ENCODE assay signal across 11 cellular contexts in genomic region chr1:35555212-35555584, GRCh38. TPM values are rescaled to one million over a fixed set of nuclear protein-coding genes. Genes with fewer than 3 reads are reported as not detected.
DNase-seq lines count a peak whose midpoint lies in the region; ATAC-seq, FAIRE-seq and TF ChIP-seq lines count a peak whose summit lies in the region.
"Had no signal": no experiment of that assay in that cellular context is flagged by ENCODE, and none has a peak within 500 bp of the region (broad histone marks: within the 10 kb centered on the region; RNA-seq: fewer than 3 reads in every experiment).

No MANE protein-coding gene starts in this region.

- H3K4me1 ChIP-seq in keratinocyte (ENCODE audit: control insufficient read depth, extremely low read depth, insufficient read depth, low read length) = peaks cover 41% of the 10 kb centered on the region

- no peak for DNase-seq in activated naive CD4-positive, alpha-beta T cell treated with anti-CD3 and anti-CD28 coated beads, Interleukin-2, amount 10 ng/mL, durations not matched to agents 7 days and 5 days
- no peak for DNase-seq in activated naive CD4-positive, alpha-beta T cell treated with anti-CD3 and anti-CD28 coated beads, Interleukin-2, amount 50 U/mL, for 16 hours
- DNase-seq in activated naive CD8-positive, alpha-beta T cell treated with anti-CD3 and anti-CD28 coated beads for 36 hours = no peak
- DNase-seq in keratinocyte (ENCODE audit: low read depth, low spot score) (no peak), type B pancreatic cell (ENCODE audit: extremely low spot score, unreplicated experiment) (no peak), NCI-H510A treated with DMSO at 0.1 percent for 48 hours (lab: John Stamatoyannopoulos, UW) (no peak), globus pallidus (ENCODE audit: low spot score) (no peak), left colon (no peak)
- DNase-seq: activated gamma-delta T cell treated with Interleukin-2 at 50 U/mL for 16 hours, GOT3 had no signal

- peak overlapping the region; percentile 42 for H3K9ac ChIP-seq in keratinocyte (ENCODE audit: control insufficient read depth, extremely low read depth, insufficient read depth, low read length)

- peaks cover 11 to 16% of the 10 kb centered on the region in 2 experiments for H3K36me3 ChIP-seq in keratinocyte (ENCODE audit: control insufficient read depth in 2 of 2, extremely low read depth in 1 of 2, insufficient read depth in 2 of 2, low read length in 2 of 2)

- FAIRE-seq in keratinocyte (lab: Jason Lieb, UNC) = no peak

- ATAC-seq in left colon = no peak

- no peaks in the 10 kb centered on the region for H3K9me3 Mint-ChIP-seq in activated naive CD4-positive, alpha-beta T cell treated with anti-CD3 and anti-CD28 coated beads, Interleukin-2, amount 10 ng/mL, durations not matched to agents 7 days and 5 days
- no peaks in the 10 kb centered on the region for H3K9me3 Mint-ChIP-seq in activated naive CD8-positive, alpha-beta T cell treated with anti-CD3 and anti-CD28 coated beads for 36 hours
- H3K9me3 Mint-ChIP-seq in type B pancreatic cell = no peaks in the 10 kb centered on the region

- TF ChIP-seq CTCF in keratinocyte (optimal IDR thresholded peaks at IDR 0.05 in 1 of 3, IDR thresholded peaks at IDR 0.05 in 1 of 3, conservative IDR thresholded peaks at IDR 0.05 in 1 of 3; ENCODE audit: extremely low read depth in 1 of 3, insufficient read depth in 2 of 3, low read length in 3 of 3) (no peak), type B pancreatic cell (conservative IDR thresholded peaks at IDR 0.05) (no peak)

- peak overlapping the region in 1 of 3 experiments; percentile 36 for H3K4me3 ChIP-seq in keratinocyte (ENCODE audit: control insufficient read depth in 2 of 3, extremely low read depth in 1 of 3, insufficient read depth in 2 of 3, low read depth in 1 of 3, low read length in 3 of 3)
- H3K4me3 ChIP-seq: SK-N-MC had no signal

- CTCF ChIA-PET in activated naive CD4-positive, alpha-beta T cell treated with anti-CD3 and anti-CD28 coated beads, Interleukin-2, amount 10 ng/mL, durations not matched to agents 7 days and 5 days (lab: Charles Lee) = interaction anchor here (1.3 to 9.2 kb wide), 4 partner anchors 10 to 114 kb away, joined by 3 to 85 read pairs (median 6); no protein-coding TSS in a partner anchor

- H3K4me3 Mint-ChIP-seq in activated naive CD4-positive, alpha-beta T cell treated with anti-CD3 and anti-CD28 coated beads, Interleukin-2, amount 10 ng/mL, durations not matched to agents 7 days and 5 days = peak overlapping the region; percentile 95
- peak overlapping the region; percentile 27 for H3K4me3 Mint-ChIP-seq in activated naive CD8-positive, alpha-beta T cell treated with anti-CD3 and anti-CD28 coated beads for 36 hours
- peak overlapping the region; percentile 97 for H3K4me3 Mint-ChIP-seq in type B pancreatic cell

- no peaks in the 10 kb centered on the region for H3K27me3 Mint-ChIP-seq in activated naive CD4-positive, alpha-beta T cell treated with anti-CD3 and anti-CD28 coated beads, Interleukin-2, amount 10 ng/mL, durations not matched to agents 7 days and 5 days
- no peaks in the 10 kb centered on the region for H3K27me3 Mint-ChIP-seq in activated naive CD8-positive, alpha-beta T cell treated with anti-CD3 and anti-CD28 coated beads for 36 hours
- no peaks in the 10 kb centered on the region for H3K27me3 Mint-ChIP-seq in type B pancreatic cell

- peaks cover 2% of the 10 kb centered on the region for H3K9me1 ChIP-seq in keratinocyte (ENCODE audit: control insufficient read depth, extremely low read depth, insufficient read depth, low read length)

- peaks cover 46% of the 10 kb centered on the region for H3K4me1 Mint-ChIP-seq in activated naive CD4-positive, alpha-beta T cell treated with anti-CD3 and anti-CD28 coated beads, Interleukin-2, amount 10 ng/mL, durations not matched to agents 7 days and 5 days
- H3K4me1 Mint-ChIP-seq in activated naive CD8-positive, alpha-beta T cell treated with anti-CD3 and anti-CD28 coated beads for 36 hours = peaks cover 46% of the 10 kb centered on the region
- peaks cover 31% of the 10 kb centered on the region for H3K4me1 Mint-ChIP-seq in type B pancreatic cell (ENCODE audit: unreplicated experiment)

- H3K4me2 ChIP-seq in keratinocyte (ENCODE audit: control insufficient read depth, extremely low read depth, insufficient read depth, low read depth, low read length) = peak overlapping the region; percentile 96

- dilution Hi-C loops in keratinocyte (cut with MboI; ENCODE audit: extremely low pct_ligation_motif_present, low sequenced_read_pairs) = no loop called here

- H3K27ac Mint-ChIP-seq in activated naive CD4-positive, alpha-beta T cell treated with anti-CD3 and anti-CD28 coated beads, Interleukin-2, amount 10 ng/mL, durations not matched to agents 7 days and 5 days = no peak overlapping the region
- no peak overlapping the region for H3K27ac Mint-ChIP-seq in activated naive CD8-positive, alpha-beta T cell treated with anti-CD3 and anti-CD28 coated beads for 36 hours
- H3K27ac Mint-ChIP-seq in type B pancreatic cell = peak overlapping the region; percentile 86

- H3K9me3 ChIP-seq in keratinocyte (ENCODE audit: control insufficient read depth, low read depth, low read length) = no peaks in the 10 kb centered on the region

- peak overlapping the region; percentile 85 for H3K27ac ChIP-seq in keratinocyte (ENCODE audit: control insufficient read depth, insufficient read depth, low read length)
- H3K27ac ChIP-seq: SK-N-MC had no signal

- intact Hi-C loops in left colon (cut with DNase I, micrococcal nuclease) = no loop called here

- H3K79me2 ChIP-seq in keratinocyte (ENCODE audit: control insufficient read depth, insufficient read depth, low read length) = peaks cover 6% of the 10 kb centered on the region

- H4K20me1 ChIP-seq in keratinocyte (ENCODE audit: control insufficient read depth, extremely low read depth, insufficient read depth, low read length) = peaks cover 8% of the 10 kb centered on the region

- H3K27me3 ChIP-seq in keratinocyte (ENCODE audit: control insufficient read depth, extremely low read depth, insufficient read depth, low read length) = no peaks in the 10 kb centered on the region

- no peak overlapping the region for H2AFZ ChIP-seq in keratinocyte (ENCODE audit: control insufficient read depth, low read length)

- peaks cover 21% of the 10 kb centered on the region for H3K36me3 Mint-ChIP-seq in activated naive CD4-positive, alpha-beta T cell treated with anti-CD3 and anti-CD28 coated beads, Interleukin-2, amount 10 ng/mL, durations not matched to agents 7 days and 5 days
- peaks cover 9% of the 10 kb centered on the region for H3K36me3 Mint-ChIP-seq in activated naive CD8-positive, alpha-beta T cell treated with anti-CD3 and anti-CD28 coated beads for 36 hours
- peaks cover 8% of the 10 kb centered on the region for H3K36me3 Mint-ChIP-seq in type B pancreatic cell

RNA-seq across cellular contexts. Expression of gene KIAA0319L, which starts 2.0 kb away (rescaled TPM):
- total RNA-seq in activated naive CD8-positive, alpha-beta T cell treated with anti-CD3 and anti-CD28 coated beads for 36 hours = 10 to 100 TPM; 17.2 to 18.3 TPM
- polyA plus RNA-seq in keratinocyte = 23.8 to 29.6 TPM (median 25.8 TPM) in 3 replicates
- 12.4 TPM for polyA plus RNA-seq in keratinocyte (2011; ENCODE audit: low read depth)
- polyA plus RNA-seq in keratinocyte (2011; cell fraction: cytosol; rRNA removed) = 16.9 and 18.8 TPM in 2 replicates
- 66.8 and 71.1 TPM in 2 replicates for polyA plus RNA-seq in keratinocyte (2011; cell fraction: nucleus; rRNA removed)
- polyA plus RNA-seq in keratinocyte (2012; ENCODE audit: low replicate concordance) = 16.1 and 18.6 TPM in 2 replicates
- polyA minus RNA-seq in keratinocyte = 23.4 to 45.5 TPM (median 43.1 TPM) in 3 replicates
- polyA minus RNA-seq in keratinocyte (2011; cell fraction: cytosol; rRNA and poly(A)+ RNA removed) = 17.5 TPM
- 46.7 and 72.4 TPM in 2 replicates for polyA minus RNA-seq in keratinocyte (2011; cell fraction: nucleus; rRNA and poly(A)+ RNA removed)
- total RNA-seq in type B pancreatic cell (ENCODE audit: low replicate concordance) (48.6 and 56.9 TPM in 2 replicates), left colon (10 to 100 TPM; 74.0 to 84.4 TPM)

RNA-seq across cellular contexts. Expression of gene NCDN, which starts 2.4 kb away (rescaled TPM):
- 10 to 100 TPM; 31.3 to 36.0 TPM for total RNA-seq in activated naive CD8-positive, alpha-beta T cell treated with anti-CD3 and anti-CD28 coated beads for 36 hours
- 10.5 to 16.6 TPM (median 15.9 TPM) in 3 replicates for polyA plus RNA-seq in keratinocyte
- polyA plus RNA-seq in keratinocyte (2011; ENCODE audit: low read depth) = 4.2 TPM
- 10.6 and 19.1 TPM in 2 replicates for polyA plus RNA-seq in keratinocyte (2011; cell fraction: cytosol; rRNA removed)
- 25.0 and 33.5 TPM in 2 replicates for polyA plus RNA-seq in keratinocyte (2011; cell fraction: nucleus; rRNA removed)
- 9.3 and 20.4 TPM in 2 replicates for polyA plus RNA-seq in keratinocyte (2012; ENCODE audit: low replicate concordance)
- polyA minus RNA-seq in keratinocyte = 12.4 to 26.9 TPM (median 15.3 TPM) in 3 replicates
- 28.2 TPM for polyA minus RNA-seq in keratinocyte (2011; cell fraction: cytosol; rRNA and poly(A)+ RNA removed)
- polyA minus RNA-seq in keratinocyte (2011; cell fraction: nucleus; rRNA and poly(A)+ RNA removed) = 28.8 and 30.6 TPM in 2 replicates
- total RNA-seq in type B pancreatic cell (ENCODE audit: low replicate concordance) = 21.8 and 27.2 TPM in 2 replicates
- 10 to 100 TPM in 1 of 2 donors, 1 to 10 TPM in 1; 8.6 to 11.2 TPM for total RNA-seq in left colon

RNA-seq across cellular contexts. Expression of gene TFAP2E, which starts 17.9 kb away (rescaled TPM):
- total RNA-seq in activated naive CD8-positive, alpha-beta T cell treated with anti-CD3 and anti-CD28 coated beads for 36 hours = under 1 TPM; 0.27 to 0.32 TPM
- 0.26 to 0.67 TPM (median 0.51 TPM) in 3 replicates for polyA plus RNA-seq in keratinocyte
- polyA plus RNA-seq in keratinocyte (2011; ENCODE audit: low read depth) = 0.19 TPM
- polyA plus RNA-seq in keratinocyte (2011; cell fraction: cytosol; rRNA removed) = 0.49 and 0.56 TPM in 2 replicates
- polyA plus RNA-seq in keratinocyte (2011; cell fraction: nucleus; rRNA removed) = 2.1 and 2.7 TPM in 2 replicates
- polyA plus RNA-seq in keratinocyte (2012; ENCODE audit: low replicate concordance) = 0.74 and 1.2 TPM in 2 replicates
- polyA minus RNA-seq in keratinocyte = 0.30 TPM in 1 of 3 replicates, not detected in the others
- polyA minus RNA-seq in keratinocyte (2011; cell fraction: cytosol; rRNA and poly(A)+ RNA removed) = 1.2 TPM
- 0.21 and 0.78 TPM in 2 replicates for polyA minus RNA-seq in keratinocyte (2011; cell fraction: nucleus; rRNA and poly(A)+ RNA removed)
- total RNA-seq in type B pancreatic cell (ENCODE audit: low replicate concordance) = 1.3 and 1.4 TPM in 2 replicates
- total RNA-seq in left colon = 1 to 10 TPM in 1 of 2 donors, under 1 TPM in 1; 0.75 to 1.1 TPM

Comparison
In these comparisons a context has a peak if more than half of its experiments do, and no peak if none do; other contexts are left out.
1. H3K4me3 Mint-ChIP-seq: peak in every context shown above with its lines; median percentile 97 in type B pancreatic cell; 95 in activated naive CD4-positive, alpha-beta T cell treated with anti-CD3 and anti-CD28 coated beads, Interleukin-2, amount 10 ng/mL, durations not matched to agents 7 days and 5 days; 27 in activated naive CD8-positive, alpha-beta T cell treated with anti-CD3 and anti-CD28 coated beads for 36 hours.